In the genomic region with DNA sequence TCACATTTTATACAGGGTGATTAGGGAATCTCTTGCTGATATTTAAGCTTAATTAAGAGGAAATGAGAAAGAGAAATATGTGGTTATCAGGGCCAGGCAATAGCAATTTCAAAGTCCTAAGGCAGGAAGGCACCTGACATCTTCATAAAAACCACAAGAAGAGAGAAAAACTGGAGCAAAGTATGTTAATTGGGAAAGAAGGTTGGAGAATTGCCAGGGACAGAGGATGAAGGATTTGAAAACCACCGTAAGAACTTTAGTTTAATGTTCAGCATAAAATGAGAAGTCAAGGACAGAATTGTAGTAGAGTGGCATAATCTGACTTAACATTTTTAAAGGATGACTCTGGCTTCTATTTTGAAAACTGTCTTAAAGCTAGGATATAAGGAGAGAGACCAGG, we compare ENCODE assay signal across 22 cellular contexts.
"Had no signal": no experiment of that assay in that cellular context is flagged by ENCODE, and none has a peak within 500 bp of the region (broad histone marks: within the 10 kb centered on the region; RNA-seq: fewer than 3 reads in every experiment).

No MANE protein-coding gene starts in this region.

- H3K9me3 Mint-ChIP-seq: activated naive CD8-positive, alpha-beta T cell treated with anti-CD3 and anti-CD28 coated beads, Interleukin-2, amount 10 ng/mL, durations not matched to agents 7 days and 5 days; neural progenitor cell had no signal

- H3K9ac ChIP-seq: neural progenitor cell had no signal

- H3K27ac ChIP-seq: coronary artery, esophagus muscularis mucosa, left lung, neural progenitor cell, thoracic aorta, upper lobe of left lung had no signal

- H3K4me2 ChIP-seq: neural progenitor cell had no signal

- H3K36me3 ChIP-seq: esophagus muscularis mucosa, left lung, neural progenitor cell, thoracic aorta, upper lobe of left lung had no signal

- H3K36me3 Mint-ChIP-seq: activated naive CD8-positive, alpha-beta T cell treated with anti-CD3 and anti-CD28 coated beads, Interleukin-2, amount 10 ng/mL, durations not matched to agents 7 days and 5 days; immature natural killer cell; naive thymus-derived CD8-positive, alpha-beta T cell; neural progenitor cell had no signal

- H3K4me3 ChIP-seq: coronary artery, esophagus muscularis mucosa, left lung, lung, neural progenitor cell, thoracic aorta, upper lobe of left lung had no signal

- H2AFZ ChIP-seq: neural progenitor cell had no signal

- H3K4me1 ChIP-seq: esophagus muscularis mucosa, left lung, neural progenitor cell, upper lobe of left lung had no signal

- H3K4me3 Mint-ChIP-seq: activated naive CD4-positive, alpha-beta T cell treated with anti-CD3 and anti-CD28 coated beads for 36 hours; activated naive CD8-positive, alpha-beta T cell treated with anti-CD3 and anti-CD28 coated beads, Interleukin-2, amount 10 ng/mL, durations not matched to agents 7 days and 5 days; activated T-cell treated with anti-CD3 and anti-CD28 coated beads, Interleukin-2, amount 50 U/mL, for 72 hours; immature natural killer cell; naive thymus-derived CD8-positive, alpha-beta T cell; neural progenitor cell had no signal

- H3K27ac Mint-ChIP-seq: activated naive CD4-positive, alpha-beta T cell treated with anti-CD3 and anti-CD28 coated beads for 36 hours; activated naive CD8-positive, alpha-beta T cell treated with anti-CD3 and anti-CD28 coated beads, Interleukin-2, amount 10 ng/mL, durations not matched to agents 7 days and 5 days; activated T-cell treated with anti-CD3 and anti-CD28 coated beads, Interleukin-2, amount 50 U/mL, for 72 hours; immature natural killer cell; naive thymus-derived CD8-positive, alpha-beta T cell; neural progenitor cell; progenitor cell of endocrine pancreas had no signal

- H3K27me3 ChIP-seq: esophagus muscularis mucosa, left lung, neural progenitor cell, upper lobe of left lung had no signal

- DNase-seq: activated CD4-positive, alpha-beta T cell treated with anti-CD3 and anti-CD28 coated beads for 4 hours; activated CD4-positive, alpha-beta T cell treated with anti-CD3 and anti-CD28 coated beads, Interleukin-2, amount 50 U/mL, for 48 hours; activated CD4-positive, CD25-positive, alpha-beta regulatory T cell; activated effector memory CD4-positive, alpha-beta T cell treated with Interleukin-2 at 50 U/mL for 16 hours; activated naive CD4-positive, alpha-beta T cell treated with anti-CD3 and anti-CD28 coated beads for 36 hours; activated naive CD8-positive, alpha-beta T cell treated with anti-CD3 and anti-CD28 coated beads, Interleukin-2, amount 10 ng/mL, durations not matched to agents 7 days and 5 days; activated T-cell treated with anti-CD3 and anti-CD28 coated beads, Interleukin-2, amount 50 U/mL, for 72 hours; immature natural killer cell; kidney glomerular epithelial cell; left lung; naive thymus-derived CD8-positive, alpha-beta T cell; retina; stimulated activated CD4-positive, alpha-beta T cell treated with anti-CD3 and anti-CD28 coated beads, Interleukin-4, amount 100 ng/mL, for 24 hours; stimulated activated naive CD4-positive, alpha-beta T cell treated with Interleukin-2 at 50 U/mL for 16 hours; T1000; upper lobe of left lung had no signal

- H3K4me1 Mint-ChIP-seq: activated naive CD8-positive, alpha-beta T cell treated with anti-CD3 and anti-CD28 coated beads, Interleukin-2, amount 10 ng/mL, durations not matched to agents 7 days and 5 days; immature natural killer cell; naive thymus-derived CD8-positive, alpha-beta T cell; neural progenitor cell had no signal

- ATAC-seq: activated T-cell treated with anti-CD3 and anti-CD28 coated beads, Interleukin-2, amount 50 U/mL, for 72 hours; left lung; naive thymus-derived CD8-positive, alpha-beta T cell had no signal

- H3K27me3 Mint-ChIP-seq: activated naive CD8-positive, alpha-beta T cell treated with anti-CD3 and anti-CD28 coated beads, Interleukin-2, amount 10 ng/mL, durations not matched to agents 7 days and 5 days; naive thymus-derived CD8-positive, alpha-beta T cell; progenitor cell of endocrine pancreas had no signal

- H3K9me3 ChIP-seq: esophagus muscularis mucosa, left lung, thoracic aorta, upper lobe of left lung had no signal
